In the genomic region with DNA sequence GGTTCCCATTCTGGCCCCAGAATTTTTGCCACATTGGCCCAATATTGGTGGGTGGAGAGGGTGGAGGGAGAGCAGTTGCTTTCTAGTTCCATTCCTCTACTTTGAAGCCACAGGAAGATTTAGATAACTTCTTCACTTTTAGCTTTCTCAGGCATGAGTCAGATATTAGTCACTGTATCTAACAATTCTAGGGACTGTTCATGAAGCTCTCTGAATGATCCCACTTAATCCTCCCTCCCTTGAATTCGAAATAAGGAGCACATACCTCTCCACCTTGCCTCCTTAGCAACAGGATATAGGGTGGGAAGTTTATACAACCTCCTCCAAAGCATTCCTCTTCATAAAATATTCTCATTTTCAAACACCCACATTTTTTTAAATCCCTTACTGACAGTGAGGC, we compare ENCODE assay signal across 14 cellular contexts. TPM values are rescaled to one million over a fixed set of nuclear protein-coding genes. Genes with fewer than 3 reads are reported as not detected.
DNase-seq lines count a peak whose midpoint lies in the region; ATAC-seq and TF ChIP-seq lines count a peak whose summit lies in the region.
"Had no signal": no experiment of that assay in that cellular context is flagged by ENCODE, and none has a peak within 500 bp of the region (broad histone marks: within the 10 kb centered on the region; RNA-seq: fewer than 3 reads in every experiment).

No MANE protein-coding gene starts in this region.

- POLR2A ChIA-PET in MCF 10A (lab: Yijun Ruan, JAX), result no interaction called here

- CTCF ChIA-PET in MCF 10A (lab: Yijun Ruan, JAX), result interaction anchor here (0.6 kb wide), 1 partner anchor 1932 kb away, joined by 3 read pairs; no protein-coding TSS in a partner anchor

- no peak overlapping the region for H3K27ac ChIP-seq in breast epithelium
- H3K27ac ChIP-seq in uterus, result no peak overlapping the region
- H3K27ac ChIP-seq: right atrium auricular region, VCaP had no signal

- no peak overlapping the region for H3K4me3 ChIP-seq in breast epithelium
- H3K4me3 ChIP-seq in uterus, result no peak overlapping the region
- H3K4me3 ChIP-seq: right atrium auricular region had no signal

- no peak for TF ChIP-seq CTCF in MCF 10A (IDR thresholded peaks at IDR 0.05; ENCODE audit: unreplicated experiment)
- TF ChIP-seq CTCF in breast epithelium (IDR thresholded peaks at IDR 0.05), result no peak
- TF ChIP-seq CTCF in uterus (IDR thresholded peaks at IDR 0.05), result no peak

- DNase-seq in MCF 10A (ENCODE audit: unreplicated experiment), result peak; percentile 28
- no peak for DNase-seq in breast epithelium (ENCODE audit: low spot score in 2 of 2)
- DNase-seq in amniotic stem cell (lab: John Stamatoyannopoulos, UW), result peak; percentile 70
- peak; percentile 11 for DNase-seq in inferior parietal cortex (ENCODE audit: extremely low spot score)
- DNase-seq in natural killer cell treated with Interleukin-12 subunit alpha and Interleukin-12 subunit beta and Interleukin-15 and Interleukin-18, amount 100 ng/mL, for 72 hours (ENCODE audit: low spot score), result no peak
- no peak for DNase-seq in NCI-H1694 treated with DMSO at 0.1 percent for 48 hours (lab: John Stamatoyannopoulos, UW)
- DNase-seq in uterus, result no peak
- DNase-seq: activated CD8-positive, alpha-beta memory T cell treated with anti-CD3 and anti-CD28 coated beads, Interleukin-2, amount 50 U/mL, for 4 hours; DMS79 treated with DMSO at 0.1 percent for 48 hours; substantia nigra had no signal

- no peak for ATAC-seq in GM19452 (IDR thresholded peaks at IDR 0.05; ENCODE audit: unreplicated experiment)
- ATAC-seq in natural killer cell treated with Interleukin-12 subunit alpha and Interleukin-12 subunit beta and Interleukin-15 and Interleukin-18, amount 100 ng/mL, for 72 hours, result no peak

- H3K27me3 Mint-ChIP-seq in MCF 10A (ENCODE audit: insufficient read depth, unreplicated experiment), result no peaks in the 10 kb centered on the region
- H3K27me3 Mint-ChIP-seq in natural killer cell treated with Interleukin-12 subunit alpha and Interleukin-12 subunit beta and Interleukin-15 and Interleukin-18, amount 100 ng/mL, for 72 hours, result peaks cover 3 to 6% of the 10 kb centered on the region in 2 donors

- no peaks in the 10 kb centered on the region for H3K9me3 ChIP-seq in breast epithelium
- no peaks in the 10 kb centered on the region for H3K9me3 ChIP-seq in uterus
- H3K9me3 ChIP-seq: right atrium auricular region had no signal

- no peaks in the 10 kb centered on the region for H3K4me1 ChIP-seq in breast epithelium
- H3K4me1 ChIP-seq in uterus, result no peaks in the 10 kb centered on the region
- H3K4me1 ChIP-seq: right atrium auricular region had no signal

- H3K9me3 Mint-ChIP-seq in MCF 10A (ENCODE audit: unreplicated experiment), result no peaks in the 10 kb centered on the region
- H3K9me3 Mint-ChIP-seq in natural killer cell treated with Interleukin-12 subunit alpha and Interleukin-12 subunit beta and Interleukin-15 and Interleukin-18, amount 100 ng/mL, for 72 hours, result no peaks in the 10 kb centered on the region

- H3K36me3 ChIP-seq in breast epithelium (no peaks in the 10 kb centered on the region), uterus (no peaks in the 10 kb centered on the region)
- H3K36me3 ChIP-seq: right atrium auricular region had no signal

- peaks cover 10% of the 10 kb centered on the region for H3K4me1 Mint-ChIP-seq in MCF 10A (ENCODE audit: insufficient read depth, unreplicated experiment)
- H3K4me1 Mint-ChIP-seq in natural killer cell treated with Interleukin-12 subunit alpha and Interleukin-12 subunit beta and Interleukin-15 and Interleukin-18, amount 100 ng/mL, for 72 hours (ENCODE audit: low read depth in 2 of 2), result no peaks in the 10 kb centered on the region

- intact Hi-C loops in MCF 10A (cut with micrococcal nuclease) (no loop called here), breast epithelium (cut with DNase I; ENCODE audit: low total_unique reads) (no loop called here), uterus (cut with DNase I; ENCODE audit: low total_unique reads) (no loop called here)

- no peak overlapping the region for H3K27ac Mint-ChIP-seq in MCF 10A (ENCODE audit: low read depth, unreplicated experiment)
- H3K27ac Mint-ChIP-seq in natural killer cell treated with Interleukin-12 subunit alpha and Interleukin-12 subunit beta and Interleukin-15 and Interleukin-18, amount 100 ng/mL, for 72 hours, result no peak overlapping the region

- H3K36me3 Mint-ChIP-seq in MCF 10A (ENCODE audit: insufficient read depth, unreplicated experiment), result no peaks in the 10 kb centered on the region
- H3K36me3 Mint-ChIP-seq in natural killer cell treated with Interleukin-12 subunit alpha and Interleukin-12 subunit beta and Interleukin-15 and Interleukin-18, amount 100 ng/mL, for 72 hours, result no peaks in the 10 kb centered on the region

- no peak overlapping the region for H3K4me3 Mint-ChIP-seq in MCF 10A (ENCODE audit: unreplicated experiment)
- H3K4me3 Mint-ChIP-seq in natural killer cell treated with Interleukin-12 subunit alpha and Interleukin-12 subunit beta and Interleukin-15 and Interleukin-18, amount 100 ng/mL, for 72 hours, result no peak overlapping the region

- H3K27me3 ChIP-seq in breast epithelium (no peaks in the 10 kb centered on the region), uterus (no peaks in the 10 kb centered on the region)
- H3K27me3 ChIP-seq: right atrium auricular region had no signal

- TF ChIP-seq POLR2A in breast epithelium (IDR thresholded peaks at IDR 0.05), result no peak
- no peak for TF ChIP-seq POLR2A in uterus (IDR thresholded peaks at IDR 0.05)

- BruUV-seq in MCF 10A (replicated peaks; lab: Mats Ljungman, UMichigan), result no TSS peak

RNA-seq across cellular contexts. Expression of a gene that starts 13.4 kb away (rescaled TPM):
- total RNA-seq in MCF 10A (2022) (not detected in 2 replicates), breast epithelium (not detected), uterus (not detected)
- not detected for total RNA-seq in natural killer cell treated with Interleukin-12 subunit alpha and Interleukin-12 subunit beta and Interleukin-15 and Interleukin-18, amount 100 ng/mL, for 72 hours
- total RNA-seq: mucosa of gallbladder, right atrium auricular region had no signal

Comparison
In these comparisons a context has a peak if more than half of its experiments do, and no peak if none do; other contexts are left out.
1. DNase-seq: peak in MCF 10A (single experiment), amniotic stem cell (single experiment) and inferior parietal cortex (single experiment); none in breast epithelium (0 of 2), natural killer cell treated with Interleukin-12 subunit alpha and Interleukin-12 subunit beta and Interleukin-15 and Interleukin-18, amount 100 ng/mL, for 72 hours (single experiment), NCI-H1694 treated with DMSO at 0.1 percent for 48 hours (single experiment) and uterus (0 of 2).